2 cellular contexts compared by ENCODE assay signal in the genomic region with DNA sequence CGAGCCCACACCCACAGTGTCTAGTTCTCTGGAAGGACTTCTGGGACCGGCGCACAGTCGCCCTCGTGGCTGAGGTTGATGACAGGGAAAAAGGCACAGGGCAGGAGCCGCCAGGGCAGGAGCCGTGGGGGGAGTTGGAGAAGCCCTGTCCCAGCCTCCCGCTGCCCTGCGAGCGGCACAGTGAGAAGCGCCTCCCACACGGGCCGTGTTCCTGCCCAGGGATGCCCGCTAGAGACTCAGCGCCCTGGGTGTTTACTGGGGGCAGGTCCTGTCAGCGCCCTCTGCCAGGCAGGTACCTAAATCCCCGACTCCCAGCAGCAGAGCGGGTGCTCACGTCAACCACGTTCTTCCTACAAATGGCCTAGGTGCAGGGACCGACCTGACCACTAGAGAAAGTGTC. TPM values are rescaled to one million over a fixed set of nuclear protein-coding genes. Genes with fewer than 3 reads are reported as not detected.
"Had no signal": no experiment of that assay in that cellular context is flagged by ENCODE, and none has a peak within 500 bp of the region (broad histone marks: within the 10 kb centered on the region; RNA-seq: fewer than 3 reads in every experiment).

No MANE protein-coding gene starts in this region.

RNA-seq across cellular contexts. Expression of a gene that starts 26.0 kb away (rescaled TPM):
- total RNA-seq: G401, GM12878 had no signal
- polyA plus RNA-seq: GM12878 had no signal
